In the genomic region with DNA sequence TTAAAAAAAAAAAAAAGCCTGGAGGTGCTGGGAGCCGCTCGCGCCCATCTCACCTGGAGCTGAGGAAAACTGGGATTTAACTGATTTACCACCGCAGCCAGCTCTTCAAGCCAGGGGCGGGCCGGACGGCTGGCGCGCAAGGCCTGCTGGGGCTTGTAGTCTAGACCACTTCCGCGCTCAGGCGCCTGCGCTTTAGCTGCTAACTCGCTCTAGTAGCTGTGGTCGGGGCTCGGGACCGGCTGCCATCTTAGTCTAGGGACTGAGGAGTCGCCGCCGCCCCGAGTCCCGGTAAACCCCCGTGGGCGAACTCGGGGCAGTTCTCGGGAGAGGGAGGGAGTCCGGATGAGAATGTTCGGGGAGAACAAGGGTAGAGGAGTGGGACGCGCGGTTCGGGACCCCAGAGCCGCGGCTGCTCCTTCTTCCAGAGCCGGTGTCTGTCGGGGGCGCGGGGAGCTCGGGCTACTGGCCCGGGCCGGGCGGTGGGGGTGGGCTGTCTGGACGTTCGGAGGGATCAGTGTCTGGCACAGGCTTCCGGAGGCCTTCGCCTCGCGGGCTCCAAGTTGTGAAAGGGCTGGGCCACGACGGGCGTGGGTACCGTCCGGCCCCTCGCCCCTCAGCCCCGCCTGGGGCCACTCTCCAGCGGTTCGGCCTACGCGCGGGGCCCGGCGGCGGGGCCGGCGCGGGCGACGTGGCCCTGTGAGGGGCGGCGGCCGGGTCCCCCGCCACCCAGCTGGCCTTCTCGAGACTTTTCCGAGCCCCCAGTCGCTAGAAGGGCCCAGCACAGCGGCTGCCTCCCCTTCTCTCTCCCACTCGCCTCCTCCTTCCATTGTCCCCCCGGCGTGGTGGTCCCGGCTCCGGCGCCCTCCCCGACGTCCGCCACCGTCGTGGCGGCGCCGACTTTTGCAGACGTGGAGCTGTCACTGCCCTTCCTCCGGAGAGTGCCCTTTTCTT, we compare ENCODE assay signal across 1 cellular context.
TF ChIP-seq lines count a peak whose summit lies in the region.

A gene (plus strand): TSS at position 212 of the 951 bp plus-strand sequence. CDS start 30,539 bp downstream, outside the sequence.

TF ChIP-seq in GM12878, 131 proteins besides CTCF, POLR2A, EP300 and RAD21 (continued from another document and continues in another):
- TF ChIP-seq, protein P1, sequence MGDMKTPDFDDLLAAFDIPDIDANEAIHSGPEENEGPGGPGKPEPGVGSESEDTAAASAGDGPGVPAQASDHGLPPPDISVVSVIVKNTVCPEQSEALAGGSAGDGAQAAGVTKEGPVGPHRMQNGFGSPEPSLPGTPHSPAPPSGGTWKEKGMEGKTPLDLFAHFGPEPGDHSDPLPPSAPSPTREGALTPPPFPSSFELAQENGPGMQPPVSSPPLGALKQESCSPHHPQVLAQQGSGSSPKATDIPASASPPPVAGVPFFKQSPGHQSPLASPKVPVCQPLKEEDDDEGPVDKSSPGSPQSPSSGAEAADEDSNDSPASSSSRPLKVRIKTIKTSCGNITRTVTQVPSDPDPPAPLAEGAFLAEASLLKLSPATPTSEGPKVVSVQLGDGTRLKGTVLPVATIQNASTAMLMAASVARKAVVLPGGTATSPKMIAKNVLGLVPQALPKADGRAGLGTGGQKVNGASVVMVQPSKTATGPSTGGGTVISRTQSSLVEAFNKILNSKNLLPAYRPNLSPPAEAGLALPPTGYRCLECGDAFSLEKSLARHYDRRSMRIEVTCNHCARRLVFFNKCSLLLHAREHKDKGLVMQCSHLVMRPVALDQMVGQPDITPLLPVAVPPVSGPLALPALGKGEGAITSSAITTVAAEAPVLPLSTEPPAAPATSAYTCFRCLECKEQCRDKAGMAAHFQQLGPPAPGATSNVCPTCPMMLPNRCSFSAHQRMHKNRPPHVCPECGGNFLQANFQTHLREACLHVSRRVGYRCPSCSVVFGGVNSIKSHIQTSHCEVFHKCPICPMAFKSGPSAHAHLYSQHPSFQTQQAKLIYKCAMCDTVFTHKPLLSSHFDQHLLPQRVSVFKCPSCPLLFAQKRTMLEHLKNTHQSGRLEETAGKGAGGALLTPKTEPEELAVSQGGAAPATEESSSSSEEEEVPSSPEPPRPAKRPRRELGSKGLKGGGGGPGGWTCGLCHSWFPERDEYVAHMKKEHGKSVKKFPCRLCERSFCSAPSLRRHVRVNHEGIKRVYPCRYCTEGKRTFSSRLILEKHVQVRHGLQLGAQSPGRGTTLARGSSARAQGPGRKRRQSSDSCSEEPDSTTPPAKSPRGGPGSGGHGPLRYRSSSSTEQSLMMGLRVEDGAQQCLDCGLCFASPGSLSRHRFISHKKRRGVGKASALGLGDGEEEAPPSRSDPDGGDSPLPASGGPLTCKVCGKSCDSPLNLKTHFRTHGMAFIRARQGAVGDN (IDR thresholded peaks at IDR 0.05), result no peak
- TF ChIP-seq CBFB (IDR thresholded peaks at IDR 0.05; ENCODE audit: low read depth) (peak; percentile 71), TCF12 (IDR thresholded peaks at IDR 0.05; ENCODE audit: low read depth, low read length) (peak; percentile 43; the same call in 1 of the 2 replicates), CREB1 (IDR thresholded peaks at IDR 0.05; ENCODE audit: low read depth) (peak; percentile 58; the same call in 1 of the 2 replicates), SMARCA5 (IDR thresholded peaks at IDR 0.05) (0 out of 2 replicates have a peak, but pooled peaks have one; percentile 22), NR2F1 (conservative IDR thresholded peaks at IDR 0.05) (peak; percentile 37; the same call in 1 of the 2 replicates), HCFC1 (IDR thresholded peaks at IDR 0.05; ENCODE audit: low read length) (peak; percentile 89), POU2F2 (IDR thresholded peaks at IDR 0.05; ENCODE audit: borderline replicate concordance, low read depth, low read length) (0 out of 3 replicates have a peak, but pooled peaks have one; percentile 18), RUNX3 (IDR thresholded peaks at IDR 0.05; ENCODE audit: low read length) (peak; percentile 73), POLR2AphosphoS5 (IDR thresholded peaks at IDR 0.05; ENCODE audit: low read length) (peak; percentile 83), TAF1 (IDR thresholded peaks at IDR 0.05; ENCODE audit: borderline replicate concordance, low read depth, low read length) (peak; percentile 60; the same call in 1 of the 2 replicates), BMI1 (IDR thresholded peaks at IDR 0.05; ENCODE audit: borderline replicate concordance) (no peak), SIX5 (IDR thresholded peaks at IDR 0.05; ENCODE audit: low read depth, low read length, severe bottlenecking) (peak; percentile 82), EZH2 (IDR thresholded peaks at IDR 0.05; ENCODE audit: borderline replicate concordance, control insufficient read depth, low read depth, low read length) (no peak), BRCA1 (IDR thresholded peaks at IDR 0.05; ENCODE audit: low read depth, low read length) (no peak), YY1 (IDR thresholded peaks at IDR 0.05; ENCODE audit: low read depth, low read length) (peak; percentile 95), MYC (IDR thresholded peaks at IDR 0.05; ENCODE audit: insufficient read depth, insufficient read length, insufficient replicate concordance, low read length, severe bottlenecking) (no peak), PML (IDR thresholded peaks at IDR 0.05; ENCODE audit: low read length) (0 out of 2 replicates have a peak, but pooled peaks have one; percentile 60), EGR1 (IDR thresholded peaks at IDR 0.05; ENCODE audit: borderline replicate concordance in 1 of 2, low read depth in 2 of 2, low read length in 2 of 2) (0 out of 3 replicates have a peak, but pooled peaks of 1 of the 2 experiments have one; percentile 11), MXI1 (IDR thresholded peaks at IDR 0.05; ENCODE audit: low read depth, low read length) (peak; percentile 52; the same call in 1 of the 2 replicates), ZNF217 (IDR thresholded peaks at IDR 0.05) (0 out of 2 replicates have a peak, but pooled peaks have one; percentile 68), BACH1 (IDR thresholded peaks at IDR 0.05; ENCODE audit: borderline replicate concordance) (peak; percentile 27; the same call in 1 of the 2 replicates), SP1 (IDR thresholded peaks at IDR 0.05; ENCODE audit: low read depth, low read length) (peak; percentile 33), SIN3A (IDR thresholded peaks at IDR 0.05; ENCODE audit: low read depth, low read length) (0 out of 2 replicates have a peak, but pooled peaks have one; percentile 16), NBN (IDR thresholded peaks at IDR 0.05) (peak; percentile 42; the same call in 1 of the 2 replicates), BHLHE40 (IDR thresholded peaks at IDR 0.05; ENCODE audit: borderline replicate concordance in 1 of 2, low read depth in 2 of 2, low read length in 1 of 2) (peak; percentile 14 to 55; a peak in 1 of 4 replicates), NRF1 (conservative IDR thresholded peaks at IDR 0.05; ENCODE audit: low read depth, low read length) (peak; percentile 61), GATAD2B (conservative IDR thresholded peaks at IDR 0.05; ENCODE audit: low read depth) (peak; percentile 61; the same call in 1 of the 2 replicates), TCF3 (IDR thresholded peaks at IDR 0.05; ENCODE audit: borderline replicate concordance, insufficient read depth, low read depth, low read length) (0 out of 2 replicates have a peak, but pooled peaks have one; percentile 15), NFIC (IDR thresholded peaks at IDR 0.05; ENCODE audit: low read depth, low read length) (no peak), FOXK2 (IDR thresholded peaks at IDR 0.05) (peak; percentile 28; the same call in 1 of the 2 replicates), IKZF1 (conservative IDR thresholded peaks at IDR 0.05) (peak; percentile 72), CREM (IDR thresholded peaks at IDR 0.05; ENCODE audit: low read depth) (peak; percentile 44; the same call in 1 of the 2 replicates), SRF (IDR thresholded peaks at IDR 0.05; ENCODE audit: low read depth in 2 of 2, low read length in 2 of 2) (0 out of 4 replicates have a peak, but pooled peaks of 1 of the 2 experiments have one; percentile 1), POLR2AphosphoS2 (IDR thresholded peaks at IDR 0.05; ENCODE audit: low read depth, low read length) (peak; percentile 71), SMAD5 (IDR thresholded peaks at IDR 0.05; ENCODE audit: low read depth) (peak; percentile 70; the same call in 1 of the 2 replicates), DPF2 (IDR thresholded peaks at IDR 0.05) (peak; percentile 49; the same call in 1 of the 2 replicates), SPI1 (IDR thresholded peaks at IDR 0.05; ENCODE audit: borderline replicate concordance, insufficient read depth, low read depth, low read length) (0 out of 2 replicates have a peak, but pooled peaks have one; percentile 36), CEBPB (IDR thresholded peaks at IDR 0.05; ENCODE audit: borderline replicate concordance in 1 of 2, low read depth in 2 of 2, low read length in 2 of 2) (no peak), SREBF1 (IDR thresholded peaks at IDR 0.05; ENCODE audit: low read length) (peak; percentile 11; the same call in 1 of the 2 replicates), LARP7 (IDR thresholded peaks at IDR 0.05) (peak; percentile 77; the same call in 1 of the 2 replicates)
- TF ChIP-seq, protein P2, sequence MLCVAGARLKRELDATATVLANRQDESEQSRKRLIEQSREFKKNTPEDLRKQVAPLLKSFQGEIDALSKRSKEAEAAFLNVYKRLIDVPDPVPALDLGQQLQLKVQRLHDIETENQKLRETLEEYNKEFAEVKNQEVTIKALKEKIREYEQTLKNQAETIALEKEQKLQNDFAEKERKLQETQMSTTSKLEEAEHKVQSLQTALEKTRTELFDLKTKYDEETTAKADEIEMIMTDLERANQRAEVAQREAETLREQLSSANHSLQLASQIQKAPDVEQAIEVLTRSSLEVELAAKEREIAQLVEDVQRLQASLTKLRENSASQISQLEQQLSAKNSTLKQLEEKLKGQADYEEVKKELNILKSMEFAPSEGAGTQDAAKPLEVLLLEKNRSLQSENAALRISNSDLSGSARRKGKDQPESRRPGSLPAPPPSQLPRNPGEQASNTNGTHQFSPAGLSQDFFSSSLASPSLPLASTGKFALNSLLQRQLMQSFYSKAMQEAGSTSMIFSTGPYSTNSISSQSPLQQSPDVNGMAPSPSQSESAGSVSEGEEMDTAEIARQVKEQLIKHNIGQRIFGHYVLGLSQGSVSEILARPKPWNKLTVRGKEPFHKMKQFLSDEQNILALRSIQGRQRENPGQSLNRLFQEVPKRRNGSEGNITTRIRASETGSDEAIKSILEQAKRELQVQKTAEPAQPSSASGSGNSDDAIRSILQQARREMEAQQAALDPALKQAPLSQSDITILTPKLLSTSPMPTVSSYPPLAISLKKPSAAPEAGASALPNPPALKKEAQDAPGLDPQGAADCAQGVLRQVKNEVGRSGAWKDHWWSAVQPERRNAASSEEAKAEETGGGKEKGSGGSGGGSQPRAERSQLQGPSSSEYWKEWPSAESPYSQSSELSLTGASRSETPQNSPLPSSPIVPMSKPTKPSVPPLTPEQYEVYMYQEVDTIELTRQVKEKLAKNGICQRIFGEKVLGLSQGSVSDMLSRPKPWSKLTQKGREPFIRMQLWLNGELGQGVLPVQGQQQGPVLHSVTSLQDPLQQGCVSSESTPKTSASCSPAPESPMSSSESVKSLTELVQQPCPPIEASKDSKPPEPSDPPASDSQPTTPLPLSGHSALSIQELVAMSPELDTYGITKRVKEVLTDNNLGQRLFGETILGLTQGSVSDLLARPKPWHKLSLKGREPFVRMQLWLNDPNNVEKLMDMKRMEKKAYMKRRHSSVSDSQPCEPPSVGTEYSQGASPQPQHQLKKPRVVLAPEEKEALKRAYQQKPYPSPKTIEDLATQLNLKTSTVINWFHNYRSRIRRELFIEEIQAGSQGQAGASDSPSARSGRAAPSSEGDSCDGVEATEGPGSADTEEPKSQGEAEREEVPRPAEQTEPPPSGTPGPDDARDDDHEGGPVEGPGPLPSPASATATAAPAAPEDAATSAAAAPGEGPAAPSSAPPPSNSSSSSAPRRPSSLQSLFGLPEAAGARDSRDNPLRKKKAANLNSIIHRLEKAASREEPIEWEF (IDR thresholded peaks at IDR 0.05; ENCODE audit: insufficient replicate concordance, low read depth, low read length), result no peak
- TF ChIP-seq, protein P3, sequence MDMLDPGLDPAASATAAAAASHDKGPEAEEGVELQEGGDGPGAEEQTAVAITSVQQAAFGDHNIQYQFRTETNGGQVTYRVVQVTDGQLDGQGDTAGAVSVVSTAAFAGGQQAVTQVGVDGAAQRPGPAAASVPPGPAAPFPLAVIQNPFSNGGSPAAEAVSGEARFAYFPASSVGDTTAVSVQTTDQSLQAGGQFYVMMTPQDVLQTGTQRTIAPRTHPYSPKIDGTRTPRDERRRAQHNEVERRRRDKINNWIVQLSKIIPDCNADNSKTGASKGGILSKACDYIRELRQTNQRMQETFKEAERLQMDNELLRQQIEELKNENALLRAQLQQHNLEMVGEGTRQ (IDR thresholded peaks at IDR 0.05; ENCODE audit: borderline replicate concordance, low read depth, low read length), result no peak
- TF ChIP-seq, protein P4, sequence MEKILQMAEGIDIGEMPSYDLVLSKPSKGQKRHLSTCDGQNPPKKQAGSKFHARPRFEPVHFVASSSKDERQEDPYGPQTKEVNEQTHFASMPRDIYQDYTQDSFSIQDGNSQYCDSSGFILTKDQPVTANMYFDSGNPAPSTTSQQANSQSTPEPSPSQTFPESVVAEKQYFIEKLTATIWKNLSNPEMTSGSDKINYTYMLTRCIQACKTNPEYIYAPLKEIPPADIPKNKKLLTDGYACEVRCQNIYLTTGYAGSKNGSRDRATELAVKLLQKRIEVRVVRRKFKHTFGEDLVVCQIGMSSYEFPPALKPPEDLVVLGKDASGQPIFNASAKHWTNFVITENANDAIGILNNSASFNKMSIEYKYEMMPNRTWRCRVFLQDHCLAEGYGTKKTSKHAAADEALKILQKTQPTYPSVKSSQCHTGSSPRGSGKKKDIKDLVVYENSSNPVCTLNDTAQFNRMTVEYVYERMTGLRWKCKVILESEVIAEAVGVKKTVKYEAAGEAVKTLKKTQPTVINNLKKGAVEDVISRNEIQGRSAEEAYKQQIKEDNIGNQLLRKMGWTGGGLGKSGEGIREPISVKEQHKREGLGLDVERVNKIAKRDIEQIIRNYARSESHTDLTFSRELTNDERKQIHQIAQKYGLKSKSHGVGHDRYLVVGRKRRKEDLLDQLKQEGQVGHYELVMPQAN (conservative IDR thresholded peaks at IDR 0.05), result peak; percentile 49
- TF ChIP-seq, protein P5, sequence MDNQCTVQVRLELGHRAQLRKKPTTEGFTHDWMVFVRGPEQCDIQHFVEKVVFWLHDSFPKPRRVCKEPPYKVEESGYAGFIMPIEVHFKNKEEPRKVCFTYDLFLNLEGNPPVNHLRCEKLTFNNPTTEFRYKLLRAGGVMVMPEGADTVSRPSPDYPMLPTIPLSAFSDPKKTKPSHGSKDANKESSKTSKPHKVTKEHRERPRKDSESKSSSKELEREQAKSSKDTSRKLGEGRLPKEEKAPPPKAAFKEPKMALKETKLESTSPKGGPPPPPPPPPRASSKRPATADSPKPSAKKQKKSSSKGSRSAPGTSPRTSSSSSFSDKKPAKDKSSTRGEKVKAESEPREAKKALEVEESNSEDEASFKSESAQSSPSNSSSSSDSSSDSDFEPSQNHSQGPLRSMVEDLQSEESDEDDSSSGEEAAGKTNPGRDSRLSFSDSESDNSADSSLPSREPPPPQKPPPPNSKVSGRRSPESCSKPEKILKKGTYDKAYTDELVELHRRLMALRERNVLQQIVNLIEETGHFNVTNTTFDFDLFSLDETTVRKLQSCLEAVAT (IDR thresholded peaks at IDR 0.05), result 0 out of 2 replicates have a peak, but pooled peaks have one; percentile 12
- TF ChIP-seq, protein P6, sequence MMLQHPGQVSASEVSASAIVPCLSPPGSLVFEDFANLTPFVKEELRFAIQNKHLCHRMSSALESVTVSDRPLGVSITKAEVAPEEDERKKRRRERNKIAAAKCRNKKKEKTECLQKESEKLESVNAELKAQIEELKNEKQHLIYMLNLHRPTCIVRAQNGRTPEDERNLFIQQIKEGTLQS (IDR thresholded peaks at IDR 0.05; ENCODE audit: borderline replicate concordance, extremely low read depth, low read depth, low read length), result no peak
